Comparison of ENCODE assay signal across 10 cellular contexts in the genomic region with DNA sequence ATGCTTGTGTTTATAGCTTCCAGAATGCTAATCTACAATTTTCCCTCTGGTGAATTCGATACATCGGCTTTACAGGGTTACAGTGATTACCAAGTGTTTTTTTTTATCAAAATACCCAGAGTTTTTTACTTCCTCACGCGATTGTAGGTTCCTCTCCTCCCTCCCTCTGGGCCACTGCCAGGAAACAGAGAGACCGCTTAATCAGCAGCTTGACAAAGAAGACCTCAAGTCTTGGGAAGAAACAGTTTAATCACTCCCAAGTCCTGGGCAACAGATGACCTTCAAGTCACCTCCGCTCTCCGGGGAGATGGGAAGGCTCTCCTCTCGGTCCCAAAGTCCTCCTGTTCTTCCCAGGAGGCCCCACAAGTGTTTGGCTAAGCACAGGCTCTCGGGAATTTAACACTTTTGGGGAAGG. TPM values are rescaled to one million over a fixed set of nuclear protein-coding genes. Genes with fewer than 3 reads are reported as not detected.
DNase-seq lines count a peak whose midpoint lies in the region; TF ChIP-seq lines count a peak whose summit lies in the region.
"Had no signal": no experiment of that assay in that cellular context is flagged by ENCODE, and none has a peak within 500 bp of the region (broad histone marks: within the 10 kb centered on the region; RNA-seq: fewer than 3 reads in every experiment).

No MANE protein-coding gene starts in this region.

- no peaks in the 10 kb centered on the region for H3K36me3 ChIP-seq in colonic mucosa
- H3K36me3 ChIP-seq in liver (ENCODE audit: control insufficient read depth in 4 of 4, insufficient read depth in 3 of 4, low read depth in 1 of 4, low read length in 3 of 4): no peaks in the 10 kb centered on the region

- intact Hi-C loops in colonic mucosa (cut with DNase I): no loop called here

- H3K4me1 ChIP-seq in colonic mucosa (no peaks in the 10 kb centered on the region), liver (ENCODE audit: control insufficient read depth in 4 of 4, insufficient read depth in 4 of 4, low read length in 3 of 4) (no peaks in the 10 kb centered on the region)

- H3K9me3 ChIP-seq in colonic mucosa: no peaks in the 10 kb centered on the region
- no peaks in the 10 kb centered on the region for H3K9me3 ChIP-seq in liver (ENCODE audit: control insufficient read depth in 4 of 4, low read length in 3 of 4)

- 24% methylated on average over 9 of the region's 9 CpGs for WGBS in liver

- no peaks in the 10 kb centered on the region for H3K27me3 ChIP-seq in colonic mucosa
- peaks cover 0 to 5% (median 0%) of the 10 kb centered on the region in 4 donors for H3K27me3 ChIP-seq in liver (ENCODE audit: control insufficient read depth in 4 of 4, insufficient read depth in 4 of 4, low read length in 3 of 4)
- H3K27me3 ChIP-seq: dorsolateral prefrontal cortex had no signal

- no peak for TF ChIP-seq CTCF in colonic mucosa (IDR thresholded peaks at IDR 0.05)
- no peak for TF ChIP-seq CTCF in liver (IDR thresholded peaks at IDR 0.05; ENCODE audit: low read depth, low read length, missing input control)

- H3K27ac ChIP-seq in colonic mucosa (peak overlapping the region; percentile 36), liver (ENCODE audit: low read depth in 1 of 2, low read length in 2 of 2) (peak overlapping the region; percentile 10 to 31)

- H3K4me3 ChIP-seq in colonic mucosa: no peak overlapping the region
- H3K4me3 ChIP-seq in liver (ENCODE audit: low read depth in 1 of 3, low read length in 3 of 3): no peak overlapping the region

- TF ChIP-seq RAD21 in liver (IDR thresholded peaks at IDR 0.05): no peak

- peak; percentile 31 to 52 for DNase-seq in Kasumi-1 (lab: John Stamatoyannopoulos, UW)
- peak; percentile 67 for DNase-seq in colonic mucosa
- peak; percentile 65 for DNase-seq in stromal cell of bone marrow (ENCODE audit: low read depth)
- no peak for DNase-seq in activated CD4-positive, alpha-beta T cell treated with anti-CD3 and anti-CD28 coated beads for 48 hours
- no peak for DNase-seq in T-helper 2 cell
- no peak for DNase-seq in NCI-H82 treated with DMSO at 0.1 percent for 48 hours (lab: John Stamatoyannopoulos, UW; ENCODE audit: unreplicated experiment)
- DNase-seq in NCI-H2107 treated with DMSO at 0.1 percent for 48 hours (lab: John Stamatoyannopoulos, UW; ENCODE audit: unreplicated experiment): no peak
- DNase-seq: stimulated activated CD4-positive, alpha-beta T cell treated with anti-CD3 and anti-CD28 coated beads, Interleukin-4, amount 100 ng/mL, for 4 hours had no signal

- H3K9ac ChIP-seq in colonic mucosa (ENCODE audit: low read depth in 2 of 2, low read length in 2 of 2) (no peak overlapping the region), liver (ENCODE audit: low read depth in 1 of 2, low read length in 2 of 2) (peak overlapping the region in 1 of 2 donors; percentile 39)

TF ChIP-seq in liver, 16 proteins besides CTCF, POLR2A, EP300 and RAD21:
- no peak for TF ChIP-seq GABPA (IDR thresholded peaks at IDR 0.05 in 1 of 2, conservative IDR thresholded peaks at IDR 0.05 in 1 of 2)
- no peak for TF ChIP-seq HNF4G (IDR thresholded peaks at IDR 0.05)
- no peak for TF ChIP-seq HNF4A (conservative IDR thresholded peaks at IDR 0.05)
- TF ChIP-seq NR2F2 (IDR thresholded peaks at IDR 0.05): peak; percentile 41

RNA-seq across cellular contexts. Expression of gene SMTNL2, which starts 23.5 kb away (rescaled TPM):
- under 1 TPM in 1 of 2 donors, not detected in 1; 0.27 TPM for total RNA-seq in colonic mucosa
- not detected for total RNA-seq in liver
- under 1 TPM; 0.13 to 0.29 TPM for polyA plus RNA-seq in liver

RNA-seq across cellular contexts. Expression of gene ALOX15, which starts 33.7 kb away (rescaled TPM):
- total RNA-seq in colonic mucosa: under 1 TPM in 1 of 2 donors, not detected in 1; 0.13 TPM
- total RNA-seq in liver: 1 to 10 TPM in 1 of 2 donors, not detected in 1; 1.7 TPM
- under 1 TPM in 1 of 2 donors, not detected in 1; 0.03 TPM for polyA plus RNA-seq in liver

RNA-seq across cellular contexts. Expression of gene GGT6, which starts 47.4 kb away (rescaled TPM):
- total RNA-seq in colonic mucosa: 100 to 1,000 TPM; 158 to 163 TPM
- total RNA-seq in liver: 1 to 10 TPM in 1 of 2 donors, under 1 TPM in 1; 0.19 to 1.1 TPM
- under 1 TPM; 0.43 to 0.64 TPM for polyA plus RNA-seq in liver

RNA-seq across cellular contexts. Expression of gene MYBBP1A, which starts 52.6 kb away (rescaled TPM):
- total RNA-seq in colonic mucosa (10 to 100 TPM; 21.4 to 58.7 TPM), liver (10 to 100 TPM; 20.5 to 23.3 TPM)
- polyA plus RNA-seq in liver: 10 to 100 TPM; 12.2 to 19.6 TPM

Comparison
In these comparisons a context has a peak if more than half of its experiments do, and no peak if none do; other contexts are left out.
1. DNase-seq: peak in Kasumi-1 (2 of 2), colonic mucosa (single experiment) and stromal cell of bone marrow (single experiment); none in activated CD4-positive, alpha-beta T cell treated with anti-CD3 and anti-CD28 coated beads for 48 hours (single experiment), T-helper 2 cell (0 of 5), NCI-H82 treated with DMSO at 0.1 percent for 48 hours (single experiment) and NCI-H2107 treated with DMSO at 0.1 percent for 48 hours (single experiment).
2. RNA of gene GGT6, which starts 47.4 kb away (total RNA-seq): 158 to 163 TPM in colonic mucosa; 0.19 to 1.1 TPM in liver; every median in the first group is over 10 times any median in the second.